8 cellular contexts compared by ENCODE assay signal in genomic region chr1:236103646-236104218, GRCh38. TPM values are rescaled to one million over a fixed set of nuclear protein-coding genes. Genes with fewer than 3 reads are reported as not detected.
DNase-seq lines count a peak whose midpoint lies in the region; ATAC-seq, FAIRE-seq and TF ChIP-seq lines count a peak whose summit lies in the region.

No MANE protein-coding gene starts in this region.

- H3K4me1 ChIP-seq in A673 (ENCODE audit: insufficient read depth, low read length, poor library complexity, severe bottlenecking) (no peaks in the 10 kb centered on the region), astrocyte (ENCODE audit: insufficient read depth, low read length) (no peaks in the 10 kb centered on the region), hepatocyte (ENCODE audit: insufficient read depth) (peaks cover 6% of the 10 kb centered on the region)

- H2AFZ ChIP-seq in astrocyte (ENCODE audit: low read depth, low read length) (peak overlapping the region; percentile 38), hepatocyte (no peak overlapping the region)

- no peaks in the 10 kb centered on the region for H3K27me3 ChIP-seq in A673 (replicated peaks; ENCODE audit: insufficient read depth, low read depth, low read length, poor library complexity)
- no peaks in the 10 kb centered on the region for H3K27me3 ChIP-seq in astrocyte (ENCODE audit: insufficient read depth, low read length)
- no peaks in the 10 kb centered on the region for H3K27me3 ChIP-seq in hepatocyte

- DNase-seq in A673 (ENCODE audit: low spot score): peak; percentile 56
- DNase-seq in GM13976 (ENCODE audit: low spot score): peak; percentile 84
- DNase-seq in NAMALWA (ENCODE audit: low spot score): peak; percentile 74
- DNase-seq in T-helper 1 cell: peak in 4 of 5 donors; percentile 35 to 56 (median 46)
- DNase-seq in astrocyte (ENCODE audit: low read depth): peak; percentile 10
- peak; percentile 77 for DNase-seq in hepatocyte (ENCODE audit: low spot score)
- DNase-seq in smooth muscle cell of the brain vasculature (ENCODE audit: low read depth, low spot score): peak; percentile 28

- in situ Hi-C loops in GM13976 (cut with MboI; ENCODE audit: low sequenced_read_pairs, unreplicated experiment): loop anchor here (25.0 kb wide), 2 partner anchors 759 to 1284 kb away; no protein-coding TSS in a partner anchor

- no peaks in the 10 kb centered on the region for H3K9me3 ChIP-seq in A673 (ENCODE audit: low read depth, low read length, poor library complexity, severe bottlenecking)
- peaks cover under 1% of the 10 kb centered on the region for H3K9me3 ChIP-seq in astrocyte (ENCODE audit: insufficient read depth, low read depth, low read length)
- no peaks in the 10 kb centered on the region for H3K9me3 ChIP-seq in hepatocyte (ENCODE audit: low read depth)

- H3K27ac ChIP-seq in A673 (ENCODE audit: low read depth, low read length, poor library complexity, severe bottlenecking): no peak overlapping the region
- H3K27ac ChIP-seq in astrocyte (ENCODE audit: low read depth, low read length): no peak overlapping the region
- H3K27ac ChIP-seq in hepatocyte: no peak overlapping the region

- no peak overlapping the region for H3K9ac ChIP-seq in astrocyte (ENCODE audit: low read length)

- no peaks in the 10 kb centered on the region for H3K4me1 Mint-ChIP-seq in astrocyte (ENCODE audit: low read depth, unreplicated experiment)

- H3K9me2 ChIP-seq in hepatocyte (replicated peaks; ENCODE audit: insufficient read depth): no peaks in the 10 kb centered on the region

- 34% methylated on average over 13 of the region's 13 CpGs for WGBS in hepatocyte (ENCODE audit: low lambda C conversion rate, missing lambda C conversion rate)

- ATAC-seq in HG03521 (IDR thresholded peaks at IDR 0.05; ENCODE audit: unreplicated experiment): no peak

- H3K4me3 ChIP-seq in A673 (ENCODE audit: low read depth, low read length, poor library complexity, severe bottlenecking) (no peak overlapping the region), astrocyte (ENCODE audit: insufficient read depth, low read depth, low read length) (no peak overlapping the region), hepatocyte (no peak overlapping the region)

- no peak for FAIRE-seq in astrocyte (lab: Jason Lieb, UNC)

- no peaks in the 10 kb centered on the region for H3K79me2 ChIP-seq in astrocyte (ENCODE audit: insufficient read depth, low read length)
- H3K79me2 ChIP-seq in hepatocyte: no peaks in the 10 kb centered on the region

- no peak overlapping the region for H3K27ac Mint-ChIP-seq in astrocyte (ENCODE audit: unreplicated experiment)

- POLR2A ChIA-PET in A673 (lab: Charles Lee; ENCODE audit: low non-redundant PET): no interaction called here

- H4K20me1 ChIP-seq in astrocyte (ENCODE audit: insufficient read depth, low read length) (no peaks in the 10 kb centered on the region), hepatocyte (ENCODE audit: insufficient read depth, poor library complexity, severe bottlenecking) (no peaks in the 10 kb centered on the region)

- peaks cover 3% of the 10 kb centered on the region for H3K9me3 Mint-ChIP-seq in astrocyte (ENCODE audit: unreplicated experiment)

- H3K36me3 ChIP-seq in A673 (ENCODE audit: insufficient read depth, low read length, poor library complexity, severe bottlenecking) (no peaks in the 10 kb centered on the region), astrocyte (ENCODE audit: insufficient read depth, low read length) (no peaks in the 10 kb centered on the region), hepatocyte (replicated peaks; ENCODE audit: insufficient read depth, low read depth) (no peaks in the 10 kb centered on the region)

- no peaks in the 10 kb centered on the region for H3K36me3 Mint-ChIP-seq in astrocyte (ENCODE audit: low read depth, unreplicated experiment)

- peak; percentile 64 for TF ChIP-seq CTCF in A673 (conservative IDR thresholded peaks at IDR 0.05; ENCODE audit: low read depth, low read length)
- peak; percentile 57 for TF ChIP-seq CTCF in GM13976 (IDR thresholded peaks at IDR 0.05; ENCODE audit: borderline replicate concordance, control extremely low read depth, extremely low read depth, insufficient read depth, missing control alignments)
- peak; percentile 85 for TF ChIP-seq CTCF in astrocyte (IDR thresholded peaks at IDR 0.05; ENCODE audit: insufficient read depth, low read depth, low read length)
- TF ChIP-seq CTCF in hepatocyte (IDR thresholded peaks at IDR 0.05; ENCODE audit: poor library complexity): peak; percentile 89

- no peak overlapping the region for H3K4me3 Mint-ChIP-seq in astrocyte (ENCODE audit: unreplicated experiment)

- intact Hi-C loops in A673 (cut with micrococcal nuclease; ENCODE audit: unreplicated experiment): loop anchor here (2.0 to 10.0 kb wide), 2 partner anchors 427 to 1281 kb away; no protein-coding TSS in a partner anchor

- H3K4me2 ChIP-seq in astrocyte (ENCODE audit: low read length) (peak overlapping the region; percentile 56), hepatocyte (no peak overlapping the region)

- CTCF ChIA-PET in A673 (lab: Charles Lee): no interaction called here

- peaks cover 6% of the 10 kb centered on the region for H3K27me3 Mint-ChIP-seq in astrocyte (ENCODE audit: low read depth, unreplicated experiment)

- BruUV-seq in A673 (replicated peaks; lab: Mats Ljungman, UMichigan): no TSS peak

RNA-seq across cellular contexts. Expression of gene GPR137B, which starts 38.6 kb away (rescaled TPM):
- total RNA-seq in A673 (2021): 6.4 and 7.1 TPM in 2 replicates
- total RNA-seq in astrocyte: 12.9 and 13.1 TPM in 2 replicates
- total RNA-seq in hepatocyte: 13.4 and 15.5 TPM in 2 replicates
- 12.2 and 13.0 TPM in 2 replicates for polyA plus RNA-seq in hepatocyte

RNA-seq across cellular contexts. Expression of gene NID1, which starts 38.8 kb away (rescaled TPM):
- total RNA-seq in A673 (2021) (0.64 and 0.66 TPM in 2 replicates), astrocyte (73.0 and 76.8 TPM in 2 replicates), hepatocyte (57.3 and 72.8 TPM in 2 replicates)
- 53.8 and 58.8 TPM in 2 replicates for polyA plus RNA-seq in hepatocyte

Comparison
In these comparisons a context has a peak if more than half of its experiments do, and no peak if none do; other contexts are left out.
1. DNase-seq: peak in every context shown above with its lines; median percentile 84 in GM13976; 77 in hepatocyte; 74 in NAMALWA; 56 in A673; 46 in T-helper 1 cell; 28 in smooth muscle cell of the brain vasculature; 10 in astrocyte.
2. RNA of gene NID1, which starts 38.8 kb away (total RNA-seq): 73.0 to 76.8 TPM in astrocyte and 57.3 to 72.8 TPM in hepatocyte; 0.64 to 0.66 TPM in A673; every median in the first group is over 10 times any median in the second.
3. Peak in every context shown above with its lines, with median percentiles within 50 percentile points of each other: CTCF ChIP-seq.